Comparison of ENCODE assay signal across 8 cellular contexts in the genomic region with DNA sequence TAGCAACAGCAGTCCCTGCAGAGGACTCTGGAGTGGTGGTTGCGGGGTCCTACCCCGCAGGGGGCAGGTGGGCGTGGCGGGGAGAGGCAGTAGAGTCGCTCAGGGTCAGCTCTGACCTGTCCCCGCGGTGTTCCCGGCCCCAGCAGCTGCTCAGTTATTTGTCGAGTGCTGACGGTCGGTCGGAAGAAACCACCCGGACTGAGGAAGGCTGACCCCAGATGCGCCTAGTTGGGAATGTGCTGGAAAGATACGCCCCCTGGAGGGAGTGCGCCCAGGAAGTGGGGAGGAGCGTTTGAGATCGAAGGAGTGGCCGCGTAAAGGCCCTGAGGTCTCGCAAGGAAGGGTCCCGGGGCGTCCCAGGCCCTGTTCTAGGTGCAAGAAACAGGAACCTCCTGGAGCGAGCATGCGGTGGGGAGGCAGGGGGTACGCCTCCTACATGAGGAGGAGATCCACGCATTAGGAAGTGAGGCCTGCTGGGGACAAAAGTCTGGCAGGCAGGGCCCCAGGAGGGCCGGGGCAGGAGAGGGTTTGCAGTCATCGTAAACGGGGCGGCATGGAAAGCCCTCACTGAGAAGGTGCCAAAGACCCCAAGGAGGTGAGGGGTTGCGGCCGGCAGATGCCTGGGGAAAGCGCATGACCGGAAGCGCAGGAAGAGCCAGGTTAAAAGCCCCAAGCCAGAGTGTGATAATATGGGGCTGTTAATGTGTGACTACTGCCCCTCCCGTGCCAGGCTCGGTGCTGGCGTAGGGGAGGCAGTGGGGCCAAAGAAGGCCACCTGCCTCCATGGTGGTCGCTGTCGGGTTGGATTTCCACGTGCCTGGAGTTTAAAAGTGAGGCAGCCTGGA. TPM values are rescaled to one million over a fixed set of nuclear protein-coding genes. Genes with fewer than 3 reads are reported as not detected.
DNase-seq lines count a peak whose midpoint lies in the region; ATAC-seq and TF ChIP-seq lines count a peak whose summit lies in the region.

No MANE protein-coding gene starts in this region.

- H3K4me3 ChIP-seq in GM23248: no peak overlapping the region; the same call in 1 of the 2 replicates
- H3K4me3 ChIP-seq in heart right ventricle: peak overlapping the region; percentile 16 to 55 (median 42)
- peak overlapping the region; percentile 58 for H3K4me3 ChIP-seq in psoas muscle
- no peak overlapping the region for H3K4me3 ChIP-seq in WERI-Rb-1 (ENCODE audit: low read depth, low read length)

- peak; percentile 38 for DNase-seq in GM23248
- peak; percentile 30 for DNase-seq in UCSD-AML1 (lab: John Stamatoyannopoulos, UW; ENCODE audit: unreplicated experiment)
- DNase-seq in heart right ventricle: peak; percentile 29 to 48
- peak; percentile 53 to 66 for DNase-seq in psoas muscle
- no peak for DNase-seq in SW480 (ENCODE audit: low spot score)
- DNase-seq in WERI-Rb-1: no peak

- H2AFZ ChIP-seq in GM23248: peak overlapping the region; percentile 66

- in situ Hi-C loops in GM23248 (cut with MboI): loop anchor here (5.0 kb wide), 1 partner anchor 83 kb away; no protein-coding TSS in a partner anchor

- H3F3A ChIP-seq in GM23248 (ENCODE audit: insufficient read depth): no peaks in the 10 kb centered on the region

- ATAC-seq in heart right ventricle (peak; percentile 22 to 63 (median 56)), psoas muscle (peak; percentile 36 to 58 (median 46)), HG03175 (IDR thresholded peaks at IDR 0.05; ENCODE audit: unreplicated experiment) (no peak), HG03108 (IDR thresholded peaks at IDR 0.05; ENCODE audit: unreplicated experiment) (no peak)

- H3K9me3 ChIP-seq in GM23248 (ENCODE audit: low read depth) (no peaks in the 10 kb centered on the region), heart right ventricle (no peaks in the 10 kb centered on the region), psoas muscle (no peaks in the 10 kb centered on the region), WERI-Rb-1 (ENCODE audit: severe bottlenecking) (no peaks in the 10 kb centered on the region)

- H3K27ac ChIP-seq in GM23248 (no peak overlapping the region), heart right ventricle (peak overlapping the region in 9 of 10 donors; percentile 16 to 75 (median 58)), psoas muscle (no peak overlapping the region), WERI-Rb-1 (no peak overlapping the region)

- no peaks in the 10 kb centered on the region for H3K79me2 ChIP-seq in GM23248 (ENCODE audit: insufficient read depth)

- no peaks in the 10 kb centered on the region for H3K9me2 ChIP-seq in GM23248 (ENCODE audit: insufficient read depth)

- no peak overlapping the region for H3K4me2 ChIP-seq in GM23248 (ENCODE audit: unreplicated experiment)

- TF ChIP-seq CTCF in heart right ventricle (IDR thresholded peaks at IDR 0.05): peak in 5 of 9 donors; percentile 17 to 36 (median 24)
- peak; percentile 8 for TF ChIP-seq CTCF in psoas muscle (IDR thresholded peaks at IDR 0.05)
- no peak for TF ChIP-seq CTCF in WERI-Rb-1 (IDR thresholded peaks at IDR 0.05; ENCODE audit: low read depth, low read length)

- intact Hi-C loops in heart right ventricle (cut with DNase I): loop anchor here in 2 of 10 donors (2.0 to 5.0 kb wide), 2 partner anchors 83 kb away; no protein-coding TSS in a partner anchor
- intact Hi-C loops in psoas muscle (cut with DNase I): no loop called here

- H3K4me1 ChIP-seq in GM23248 (ENCODE audit: insufficient read depth) (peaks cover 6% of the 10 kb centered on the region; the same call in 1 of the 2 replicates), heart right ventricle (peaks cover 5 to 49% (median 24%) of the 10 kb centered on the region in 9 donors), psoas muscle (peaks cover 8% of the 10 kb centered on the region)

- no peaks in the 10 kb centered on the region for H3K36me3 ChIP-seq in GM23248 (ENCODE audit: low read depth)
- no peaks in the 10 kb centered on the region for H3K36me3 ChIP-seq in heart right ventricle
- H3K36me3 ChIP-seq in psoas muscle (ENCODE audit: insufficient read depth in 1 of 2, low read depth in 1 of 2): no peaks in the 10 kb centered on the region
- H3K36me3 ChIP-seq in WERI-Rb-1: no peaks in the 10 kb centered on the region

- H3K9ac ChIP-seq in GM23248: no peak overlapping the region

- 23 to 26% methylated on average over 42 of the region's 42 CpGs for WGBS in GM23248 (ENCODE audit: low coverage in 1 of 2, low lambda C conversion rate in 2 of 2, missing lambda C conversion rate in 2 of 2), 2 experiments
- 3 to 5% methylated on average over 42 of the region's 42 CpGs for WGBS in heart right ventricle, 2 donors
- WGBS in psoas muscle, 3 donors: 4 to 13% (median 9%) methylated on average over 42 of the region's 42 CpGs

- H3K27me3 ChIP-seq in GM23248 (replicated peaks; ENCODE audit: insufficient read depth) (peaks cover 4% of the 10 kb centered on the region; the same call in 1 of the 2 replicates), heart right ventricle (peaks cover 0 to 77% (median 46%) of the 10 kb centered on the region in 7 donors), psoas muscle (ENCODE audit: insufficient read depth in 3 of 3, low read length in 2 of 3) (peaks cover 0 to 64% (median 32%) of the 10 kb centered on the region in 3 donors), WERI-Rb-1 (ENCODE audit: insufficient read depth, low read depth, severe bottlenecking) (no peaks in the 10 kb centered on the region)

- H4K20me1 ChIP-seq in GM23248 (ENCODE audit: insufficient read depth): no peaks in the 10 kb centered on the region

RNA-seq across cellular contexts. Expression of gene CCDC8, which starts 9.1 kb away (rescaled TPM):
- 8.9 and 10.1 TPM in 2 replicates for total RNA-seq in GM23248 (2014; rRNA removed; shearing (Covaris generic))
- polyA plus RNA-seq in GM23248 (2016; fragmentation: Nextera tagmentation; extraction: Ambion mirVana): 5.5 and 6.0 TPM in 2 replicates
- 10 to 100 TPM; 21.3 to 37.3 (median 28.6) TPM for total RNA-seq in heart right ventricle
- 10 to 100 TPM; 14.4 to 15.0 TPM for polyA plus RNA-seq in heart right ventricle
- total RNA-seq in psoas muscle: 1 to 10 TPM; 1.1 to 7.0 (median 2.4) TPM
- 1 to 10 TPM in 1 of 3 donors, under 1 TPM in 2; 0.51 to 1.6 (median 0.84) TPM for polyA plus RNA-seq in psoas muscle

RNA-seq across cellular contexts. Expression of gene PNMA8C, which starts 24.5 kb away (rescaled TPM):
- not detected in 2 replicates for total RNA-seq in GM23248 (2014; rRNA removed; shearing (Covaris generic))
- polyA plus RNA-seq in GM23248 (2016; fragmentation: Nextera tagmentation; extraction: Ambion mirVana) (not detected in 2 replicates), heart right ventricle (under 1 TPM; 0.01 to 0.07 TPM), psoas muscle (under 1 TPM in 1 of 3 donors, not detected in 2; 0.01 TPM)
- total RNA-seq in heart right ventricle (under 1 TPM in 5 of 10 donors, not detected in 5; 0.07 to 0.13 (median 0.08) TPM), psoas muscle (not detected)

RNA-seq across cellular contexts. Expression of gene PPP5C, which starts 57.4 kb away (rescaled TPM):
- 56.4 and 60.8 TPM in 2 replicates for total RNA-seq in GM23248 (2014; rRNA removed; shearing (Covaris generic))
- polyA plus RNA-seq in GM23248 (2016; fragmentation: Nextera tagmentation; extraction: Ambion mirVana): 47.3 and 48.7 TPM in 2 replicates
- 10 to 100 TPM; 69.9 to 89.5 (median 76.5) TPM for total RNA-seq in heart right ventricle
- 10 to 100 TPM; 51.6 to 80.3 TPM for polyA plus RNA-seq in heart right ventricle
- total RNA-seq in psoas muscle: 10 to 100 TPM; 47.7 to 69.4 (median 53.6) TPM
- polyA plus RNA-seq in psoas muscle: 10 to 100 TPM; 39.7 to 73.6 (median 51.7) TPM

Comparison
In these comparisons a context has a peak if more than half of its experiments do, and no peak if none do; other contexts are left out.
1. DNase-seq: peak in GM23248 (single experiment), UCSD-AML1 (single experiment), heart right ventricle (2 of 2) and psoas muscle (2 of 2); none in SW480 (single experiment) and WERI-Rb-1 (single experiment).
2. H3K27ac ChIP-seq: peak in heart right ventricle (9 of 10); none in GM23248 (single experiment), psoas muscle (single experiment) and WERI-Rb-1 (single experiment).
3. H3K4me3 ChIP-seq: peak in heart right ventricle (10 of 10) and psoas muscle (single experiment); none in GM23248 (single experiment) and WERI-Rb-1 (single experiment).
4. ATAC-seq: peak in heart right ventricle (8 of 8) and psoas muscle (4 of 4); none in HG03175 (single experiment) and HG03108 (single experiment).